15 cellular contexts compared by ENCODE assay signal in genomic region chrX:14919421-14919820, GRCh38. TPM values are rescaled to one million over a fixed set of nuclear protein-coding genes. Genes with fewer than 3 reads are reported as not detected.
A peak's percentile ranks its signal among the peaks of the same experiment; 100 is the strongest.
DNase-seq lines count a peak whose midpoint lies in the region; ATAC-seq, FAIRE-seq and TF ChIP-seq lines count a peak whose summit lies in the region.
"Had no signal": no experiment of that assay in that cellular context is flagged by ENCODE, and none has a peak within 500 bp of the region (broad histone marks: within the 10 kb centered on the region; RNA-seq: fewer than 3 reads in every experiment).

No MANE protein-coding gene starts in this region.

- H3K9ac ChIP-seq in endothelial cell of umbilical vein (replicated peaks; ENCODE audit: extremely low read depth, insufficient read depth, low read length) = no peak overlapping the region
- H3K9ac ChIP-seq: BLaER1 had no signal

- H3K9me3 ChIP-seq in HEK293 (ENCODE audit: control insufficient read depth, insufficient read depth, low read depth, low read length) (no peaks in the 10 kb centered on the region), SJSA1 (replicated peaks) (no peaks in the 10 kb centered on the region), endothelial cell of umbilical vein (replicated peaks; ENCODE audit: control insufficient read depth, insufficient read depth, low read length) (no peaks in the 10 kb centered on the region)
- H3K9me3 ChIP-seq: A549, BLaER1 had no signal

- H4K20me1 ChIP-seq in endothelial cell of umbilical vein (replicated peaks; ENCODE audit: control insufficient read depth, extremely low read depth, insufficient read depth, low read length) = no peaks in the 10 kb centered on the region

- FAIRE-seq in endothelial cell of umbilical vein (lab: Jason Lieb, UNC) = no peak
- FAIRE-seq: A549, H54 had no signal

- H3K9me1 ChIP-seq in endothelial cell of umbilical vein (replicated peaks; ENCODE audit: control insufficient read depth, extremely low read depth, insufficient read depth, low read length) = no peaks in the 10 kb centered on the region

- no peaks in the 10 kb centered on the region for H3K4me1 ChIP-seq in HEK293 (ENCODE audit: control insufficient read depth, insufficient read depth, low read length)
- H3K4me1 ChIP-seq in SJSA1 (replicated peaks) = peaks cover 47% of the 10 kb centered on the region
- H3K4me1 ChIP-seq in endothelial cell of umbilical vein (ENCODE audit: control insufficient read depth, extremely low read depth, insufficient read depth, low read length) = peaks cover 6% of the 10 kb centered on the region
- H3K4me1 ChIP-seq: A549, BLaER1 had no signal

- peaks cover 8 to 33% of the 10 kb centered on the region in 2 experiments for H3K36me3 ChIP-seq in HEK293 (ENCODE audit: control insufficient read depth in 2 of 2, insufficient read depth in 1 of 2, low read length in 2 of 2)
- H3K36me3 ChIP-seq in SJSA1 = peaks cover 14% of the 10 kb centered on the region; the same call in 1 of the 2 replicates
- peaks cover 3% of the 10 kb centered on the region in 2 experiments for H3K36me3 ChIP-seq in endothelial cell of umbilical vein (ENCODE audit: control insufficient read depth in 2 of 2, extremely low read depth in 1 of 2, insufficient read depth in 2 of 2, low read length in 2 of 2)

- no peaks in the 10 kb centered on the region for H3K79me2 ChIP-seq in endothelial cell of umbilical vein (ENCODE audit: control insufficient read depth, insufficient read depth, low read length)

- CTCF ChIA-PET in HEK293 (lab: Yijun Ruan, JAX) = interaction anchor here (0.6 to 1.2 kb wide), 3 partner anchors 11 to 1915 kb away, joined by 3 to 4 read pairs (median 3); no protein-coding TSS in a partner anchor
- CTCF ChIA-PET in endothelial cell of umbilical vein (lab: Charles Lee) = no interaction called here

- dilution Hi-C loops in endothelial cell of umbilical vein (cut with MboI; ENCODE audit: extremely low pct_ligation_motif_present, low sequenced_read_pairs) = no loop called here

- H2AFZ ChIP-seq in endothelial cell of umbilical vein (ENCODE audit: low read depth, low read length) = no peak overlapping the region

- H3K27ac ChIP-seq in HEK293 (ENCODE audit: extremely low read depth, low read depth, low read length) (no peak overlapping the region), SJSA1 (peak overlapping the region; percentile 53), endothelial cell of umbilical vein (ENCODE audit: insufficient read depth, low read depth, low read length) (no peak overlapping the region)
- H3K27ac ChIP-seq: A549, BLaER1 had no signal

- H3K4me2 ChIP-seq in endothelial cell of umbilical vein (ENCODE audit: insufficient read depth, low read length) = no peak overlapping the region
- H3K4me2 ChIP-seq: A549, BLaER1 had no signal

- H3K4me3 ChIP-seq in HEK293 (ENCODE audit: low read depth, low read length) = no peak overlapping the region
- no peak overlapping the region for H3K4me3 ChIP-seq in SJSA1
- no peak overlapping the region for H3K4me3 ChIP-seq in endothelial cell of umbilical vein (replicated peaks in 1 of 3; ENCODE audit: insufficient read depth in 1 of 3, low read depth in 1 of 3, low read length in 3 of 3)
- H3K4me3 ChIP-seq: A549, BLaER1 had no signal

- intact Hi-C loops in endothelial cell of umbilical vein (cut with micrococcal nuclease) = no loop called here

- POLR2A ChIA-PET in HEK293 (lab: Yijun Ruan, JAX) (interaction anchor here (0.6 kb wide), 1 partner anchor 59 kb away, joined by 3 read pairs; no protein-coding TSS in a partner anchor), endothelial cell of umbilical vein (lab: Charles Lee) (no interaction called here)

- TF ChIP-seq POLR2A in endothelial cell of umbilical vein (IDR thresholded peaks at IDR 0.05; ENCODE audit: low read depth, low read length) = no peak

- BruUV-seq in endothelial cell of umbilical vein (replicated peaks; lab: Mats Ljungman, UMichigan) = no TSS peak

- no peaks in the 10 kb centered on the region for H3K27me3 ChIP-seq in SJSA1 (replicated peaks)
- no peaks in the 10 kb centered on the region for H3K27me3 ChIP-seq in endothelial cell of umbilical vein (ENCODE audit: control insufficient read depth in 2 of 2, insufficient read depth in 2 of 2, low read length in 2 of 2)

- peak in 1 of 2 experiments; percentile 20 for DNase-seq in SJSA1 (ENCODE audit: low read depth in 1 of 2, low spot score in 2 of 2)
- peak; percentile 61 for DNase-seq in endothelial cell of umbilical vein (ENCODE audit: low read depth, low spot score)
- no peak for DNase-seq in nucleus accumbens (lab: John Stamatoyannopoulos, UW)
- no peak for DNase-seq in activated CD4-positive, CD25-positive, alpha-beta regulatory T cell (lab: John Stamatoyannopoulos, UW)
- DNase-seq: AML-193, Calu3, DMS 273 treated with DMSO at 0.1 percent for 48 hours, KG1 had no signal

- no peak for TF ChIP-seq CTCF in HEK293 (tag by site-specific recombination; IDR thresholded peaks at IDR 0.05)
- no peak for TF ChIP-seq CTCF in endothelial cell of umbilical vein (IDR thresholded peaks at IDR 0.05; ENCODE audit: extremely low read depth in 1 of 2, insufficient read depth in 1 of 2, low read depth in 1 of 2, low read length in 2 of 2)

- no peak for ATAC-seq in HG02840 (IDR thresholded peaks at IDR 0.05; ENCODE audit: low FRiP score, unreplicated experiment)
- ATAC-seq in HG03159 (IDR thresholded peaks at IDR 0.05; ENCODE audit: unreplicated experiment) = no peak
- ATAC-seq: A549, HCT116 had no signal

TF ChIP-seq in HEK293, 187 proteins besides CTCF, POLR2A, EP300 and RAD21:
- no peak for TF ChIP-seq ZNF791 (tag by site-specific recombination; IDR thresholded peaks at IDR 0.05)
- peak; percentile 58 for TF ChIP-seq BCL6B (tag by site-specific recombination; IDR thresholded peaks at IDR 0.05)

TF ChIP-seq in endothelial cell of umbilical vein, 7 proteins besides CTCF, POLR2A, EP300 and RAD21:
- TF ChIP-seq JUN (IDR thresholded peaks at IDR 0.05; ENCODE audit: borderline replicate concordance, insufficient read depth, insufficient read length, low read depth) = no peak
- TF ChIP-seq POLR2AphosphoS5 (IDR thresholded peaks at IDR 0.05; ENCODE audit: insufficient read depth, low read depth, low read length) = no peak
- TF ChIP-seq MAX (IDR thresholded peaks at IDR 0.05; ENCODE audit: insufficient read depth, insufficient read length) = no peak
- no peak for TF ChIP-seq EZH2 (IDR thresholded peaks at IDR 0.05; ENCODE audit: borderline replicate concordance, low read depth, low read length, severe bottlenecking)
- no peak for TF ChIP-seq GATA2 (IDR thresholded peaks at IDR 0.05; ENCODE audit: insufficient read depth, insufficient read length, low read depth, low read length)
- TF ChIP-seq MYC (IDR thresholded peaks at IDR 0.05; ENCODE audit: low read depth, low read length) = no peak
- no peak for TF ChIP-seq FOS (IDR thresholded peaks at IDR 0.05; ENCODE audit: borderline replicate concordance, insufficient read depth, low read length)
TF ChIP-seq in endothelial cell of umbilical vein: peak in this region for 0.

RNA-seq across cellular contexts. Expression of gene MOSPD2, which starts 46.2 kb away (rescaled TPM):
- 16.6 and 21.7 TPM in 2 replicates for total RNA-seq in SJSA1 (2014; rRNA removed; shearing (Covaris generic))
- 13.3 and 14.9 TPM in 2 replicates for total RNA-seq in endothelial cell of umbilical vein
- 3.7 and 4.9 TPM in 2 replicates for polyA plus RNA-seq in endothelial cell of umbilical vein
- 5.8 and 6.4 TPM in 2 replicates for polyA plus RNA-seq in endothelial cell of umbilical vein (2011; cell fraction: cytosol; rRNA removed)
- 11.8 and 16.9 TPM in 2 replicates for polyA plus RNA-seq in endothelial cell of umbilical vein (2011; cell fraction: nucleus; rRNA removed)
- 14.8 and 15.3 TPM in 2 replicates for polyA plus RNA-seq in endothelial cell of umbilical vein (2012)
- polyA minus RNA-seq in endothelial cell of umbilical vein = 16.6 and 16.9 TPM in 2 replicates
- 14.3 TPM for polyA minus RNA-seq in endothelial cell of umbilical vein (2011; cell fraction: cytosol; rRNA and poly(A)+ RNA removed)
- polyA minus RNA-seq in endothelial cell of umbilical vein (2011; cell fraction: nucleus; rRNA and poly(A)+ RNA removed) = 30.6 and 46.0 TPM in 2 replicates

RNA-seq across cellular contexts. Expression of gene FANCB, which starts 46.6 kb away (rescaled TPM):
- 14.4 and 15.0 TPM in 2 replicates for total RNA-seq in SJSA1 (2014; rRNA removed; shearing (Covaris generic))
- total RNA-seq in endothelial cell of umbilical vein = 6.6 and 7.9 TPM in 2 replicates
- polyA plus RNA-seq in endothelial cell of umbilical vein = 0.64 and 1.3 TPM in 2 replicates
- 1.3 and 1.7 TPM in 2 replicates for polyA plus RNA-seq in endothelial cell of umbilical vein (2011; cell fraction: cytosol; rRNA removed)
- 6.0 and 6.4 TPM in 2 replicates for polyA plus RNA-seq in endothelial cell of umbilical vein (2011; cell fraction: nucleus; rRNA removed)
- polyA plus RNA-seq in endothelial cell of umbilical vein (2012) = 1.7 and 4.1 TPM in 2 replicates
- 2.7 and 2.9 TPM in 2 replicates for polyA minus RNA-seq in endothelial cell of umbilical vein
- 13.6 TPM for polyA minus RNA-seq in endothelial cell of umbilical vein (2011; cell fraction: cytosol; rRNA and poly(A)+ RNA removed)
- 8.3 and 20.3 TPM in 2 replicates for polyA minus RNA-seq in endothelial cell of umbilical vein (2011; cell fraction: nucleus; rRNA and poly(A)+ RNA removed)
